In the genomic region with DNA sequence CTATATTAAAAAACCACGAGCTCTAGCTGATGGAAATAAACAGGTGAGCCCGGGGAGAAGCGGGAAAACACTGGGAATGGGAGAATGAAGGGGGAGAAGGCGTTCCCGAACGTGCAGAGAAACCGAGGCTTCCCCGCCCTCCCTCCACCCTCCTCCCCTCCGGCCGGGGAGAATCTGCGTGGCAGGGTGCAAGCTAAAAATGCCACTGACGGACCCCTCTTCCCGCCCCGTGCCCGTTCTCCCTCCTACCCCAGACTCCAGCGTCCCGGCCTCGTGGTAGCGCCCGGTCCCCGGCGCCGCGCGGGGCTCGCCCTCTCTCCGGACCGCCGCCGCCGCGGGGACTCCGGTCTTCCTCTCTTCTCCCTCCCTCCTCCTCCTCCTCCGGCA, we compare ENCODE assay signal across 9 cellular contexts.
DNase-seq lines count a peak whose midpoint lies in the region; ATAC-seq, FAIRE-seq and TF ChIP-seq lines count a peak whose summit lies in the region.
"Had no signal": no experiment of that assay in that cellular context is flagged by ENCODE, and none has a peak within 500 bp of the region (broad histone marks: within the 10 kb centered on the region; RNA-seq: fewer than 3 reads in every experiment).

No MANE protein-coding gene starts in this region.

- ATAC-seq in SK-N-SH treated with all-trans-retinoic acid at 6 μM for 48 hours, result no peak; the same call in 1 of the 3 replicates

- intact Hi-C loops in endothelial cell of umbilical vein (cut with micrococcal nuclease), result loop anchor here (1.0 to 10.0 kb wide), 9 partner anchors 64 to 1378 kb away; a partner anchor contains a TSS

- H3K4me3 ChIP-seq in SK-N-SH (ENCODE audit: low read depth in 2 of 2, low read length in 1 of 2) (peak overlapping the region; percentile 80 to 85), OCI-LY3 (ENCODE audit: low read length) (peak overlapping the region; percentile 89), endothelial cell of umbilical vein (replicated peaks in 1 of 3; ENCODE audit: insufficient read depth in 1 of 3, low read depth in 1 of 3, low read length in 3 of 3) (peak overlapping the region; percentile 73 to 95 (median 88)), neuron (ENCODE audit: low read length) (peak overlapping the region; percentile 82)

- POLR2A ChIA-PET in SK-N-SH (lab: Yijun Ruan, JAX) (no interaction called here), endothelial cell of umbilical vein (lab: Charles Lee) (interaction anchor here (0.7 kb wide), 1 partner anchor 100 kb away, joined by 3 read pairs; a partner anchor contains a TSS)

- dilution Hi-C loops in endothelial cell of umbilical vein (cut with MboI; ENCODE audit: extremely low pct_ligation_motif_present, low sequenced_read_pairs), result no loop called here

- H3K9ac ChIP-seq in SK-N-SH (peak overlapping the region; percentile 63; the same call in 1 of the 2 replicates), OCI-LY3 (ENCODE audit: low read length) (peak overlapping the region; percentile 51), endothelial cell of umbilical vein (replicated peaks; ENCODE audit: extremely low read depth, insufficient read depth, low read length) (peak overlapping the region; percentile 88)

- no peaks in the 10 kb centered on the region for H3K27me3 ChIP-seq in SK-N-SH (ENCODE audit: insufficient read depth)
- H3K27me3 ChIP-seq in OCI-LY3 (ENCODE audit: low read depth, low read length), result peaks cover 23% of the 10 kb centered on the region
- H3K27me3 ChIP-seq in endothelial cell of umbilical vein (ENCODE audit: control insufficient read depth in 2 of 2, insufficient read depth in 2 of 2, low read length in 2 of 2), result no peaks in the 10 kb centered on the region
- H3K27me3 ChIP-seq in neuron (ENCODE audit: insufficient read depth, low read length), result no peaks in the 10 kb centered on the region

- peaks cover 2% of the 10 kb centered on the region for H3F3A ChIP-seq in SK-N-SH (replicated peaks; ENCODE audit: insufficient read depth)

- no peaks in the 10 kb centered on the region for H3K9me2 ChIP-seq in SK-N-SH

- H3K27ac ChIP-seq in SK-N-SH (ENCODE audit: low read depth in 2 of 2, low read length in 1 of 2) (peak overlapping the region in 1 of 2 experiments; percentile 87; a peak in 2 of 4 replicates), OCI-LY3 (ENCODE audit: low read length) (no peak overlapping the region), endothelial cell of umbilical vein (ENCODE audit: insufficient read depth, low read depth, low read length) (peak overlapping the region; percentile 82)

- H3K36me3 ChIP-seq in SK-N-SH (replicated peaks in 1 of 2; ENCODE audit: control insufficient read depth in 1 of 2, insufficient read depth in 2 of 2, low read length in 1 of 2) (no peaks in the 10 kb centered on the region), OCI-LY3 (replicated peaks; ENCODE audit: low read depth, low read length) (no peaks in the 10 kb centered on the region), endothelial cell of umbilical vein (ENCODE audit: control insufficient read depth in 2 of 2, extremely low read depth in 1 of 2, insufficient read depth in 2 of 2, low read length in 2 of 2) (no peaks in the 10 kb centered on the region), neuron (ENCODE audit: insufficient read depth, low read length) (no peaks in the 10 kb centered on the region)

- CTCF ChIA-PET in SK-N-SH (lab: Yijun Ruan, JAX), result interaction anchor here (0.8 to 5.5 kb wide), 5 partner anchors 9 to 1176 kb away, joined by 3 to 45 read pairs (median 5); no protein-coding TSS in a partner anchor
- CTCF ChIA-PET in endothelial cell of umbilical vein (lab: Charles Lee), result interaction anchor here (3.1 to 3.5 kb wide), 2 partner anchors 9 to 622 kb away, joined by 25 read pairs; no protein-coding TSS in a partner anchor

- peak overlapping the region; percentile 91 for H2AFZ ChIP-seq in SK-N-SH (ENCODE audit: low read depth)
- peak overlapping the region; percentile 90; the same call in 1 of the 2 replicates for H2AFZ ChIP-seq in OCI-LY3 (ENCODE audit: low read depth, low read length)
- peak overlapping the region; percentile 92 for H2AFZ ChIP-seq in endothelial cell of umbilical vein (ENCODE audit: low read depth, low read length)
- H2AFZ ChIP-seq in neuron (ENCODE audit: low read depth, low read length), result peak overlapping the region; percentile 99

- TF ChIP-seq EP300 in SK-N-SH (IDR thresholded peaks at IDR 0.05; ENCODE audit: borderline replicate concordance in 1 of 2, low read depth in 1 of 2, low read length in 1 of 2), result no peak

- no peak for TF ChIP-seq RAD21 in SK-N-SH (IDR thresholded peaks at IDR 0.05; ENCODE audit: low read length)

- TF ChIP-seq CTCF in SK-N-SH (IDR thresholded peaks at IDR 0.05) (no peak), OCI-LY3 (IDR thresholded peaks at IDR 0.05; ENCODE audit: low read depth, low read length) (no peak), endothelial cell of umbilical vein (IDR thresholded peaks at IDR 0.05; ENCODE audit: extremely low read depth in 1 of 2, insufficient read depth in 1 of 2, low read depth in 1 of 2, low read length in 2 of 2) (no peak)

- FAIRE-seq in endothelial cell of umbilical vein (lab: Jason Lieb, UNC) (no peak), HTR-8/SVneo (lab: Jason Lieb, UNC) (no peak)
- FAIRE-seq: G401.6 had no signal

- peaks cover 7 to 16% of the 10 kb centered on the region in 2 experiments; a peak in 3 of 4 replicates for H3K4me1 ChIP-seq in SK-N-SH (ENCODE audit: control insufficient read depth in 1 of 2, insufficient read depth in 2 of 2, low read depth in 1 of 2, low read length in 1 of 2)
- H3K4me1 ChIP-seq in OCI-LY3 (ENCODE audit: low read length), result peaks cover 8% of the 10 kb centered on the region
- H3K4me1 ChIP-seq in endothelial cell of umbilical vein (ENCODE audit: control insufficient read depth, extremely low read depth, insufficient read depth, low read length), result peaks cover 14% of the 10 kb centered on the region
- peaks cover 18% of the 10 kb centered on the region for H3K4me1 ChIP-seq in neuron (ENCODE audit: insufficient read depth, low read length)

- no peaks in the 10 kb centered on the region for H3K9me1 ChIP-seq in endothelial cell of umbilical vein (replicated peaks; ENCODE audit: control insufficient read depth, extremely low read depth, insufficient read depth, low read length)

- WGBS in SK-N-SH (ENCODE audit: low lambda C conversion rate), result under 1% methylated on average over 30 of the region's 34 CpGs

- DNase-seq in SK-N-SH, result no peak
- DNase-seq in endothelial cell of umbilical vein (ENCODE audit: low read depth, low spot score), result no peak
- no peak for DNase-seq in NCI-H69 (lab: John Stamatoyannopoulos, UW)
- DNase-seq in dermis blood vessel endothelial cell, result no peak
- DNase-seq in HTR-8/SVneo (ENCODE audit: insufficient read length, low spot score), result no peak

- no peaks in the 10 kb centered on the region for H3K9me3 ChIP-seq in SK-N-SH
- no peaks in the 10 kb centered on the region for H3K9me3 ChIP-seq in OCI-LY3 (ENCODE audit: insufficient read depth, low read length)
- H3K9me3 ChIP-seq in endothelial cell of umbilical vein (replicated peaks; ENCODE audit: control insufficient read depth, insufficient read depth, low read length), result no peaks in the 10 kb centered on the region
- no peaks in the 10 kb centered on the region for H3K9me3 ChIP-seq in neuron (ENCODE audit: low read length)

- BruUV-seq in endothelial cell of umbilical vein (replicated peaks; lab: Mats Ljungman, UMichigan), result no TSS peak

- H4K20me1 ChIP-seq in SK-N-SH (ENCODE audit: insufficient read depth), result no peaks in the 10 kb centered on the region; the same call in 1 of the 2 replicates
- H4K20me1 ChIP-seq in OCI-LY3 (ENCODE audit: insufficient read depth, low read length), result no peaks in the 10 kb centered on the region
- no peaks in the 10 kb centered on the region for H4K20me1 ChIP-seq in endothelial cell of umbilical vein (replicated peaks; ENCODE audit: control insufficient read depth, extremely low read depth, insufficient read depth, low read length)

- peaks cover 6% of the 10 kb centered on the region; the same call in 1 of the 2 replicates for H3K79me2 ChIP-seq in SK-N-SH (ENCODE audit: insufficient read depth)
- H3K79me2 ChIP-seq in OCI-LY3 (ENCODE audit: low read length), result no peaks in the 10 kb centered on the region
- H3K79me2 ChIP-seq in endothelial cell of umbilical vein (ENCODE audit: control insufficient read depth, insufficient read depth, low read length), result no peaks in the 10 kb centered on the region

- H3K4me2 ChIP-seq in SK-N-SH (peak overlapping the region; percentile 84), OCI-LY3 (ENCODE audit: low read length) (peak overlapping the region; percentile 68), endothelial cell of umbilical vein (ENCODE audit: insufficient read depth, low read length) (peak overlapping the region; percentile 75)

- TF ChIP-seq POLR2A in endothelial cell of umbilical vein (IDR thresholded peaks at IDR 0.05; ENCODE audit: low read depth, low read length), result no peak

TF ChIP-seq in SK-N-SH, 30 proteins besides CTCF, POLR2A, EP300 and RAD21 (continues in another document):
- TF ChIP-seq, protein P1, sequence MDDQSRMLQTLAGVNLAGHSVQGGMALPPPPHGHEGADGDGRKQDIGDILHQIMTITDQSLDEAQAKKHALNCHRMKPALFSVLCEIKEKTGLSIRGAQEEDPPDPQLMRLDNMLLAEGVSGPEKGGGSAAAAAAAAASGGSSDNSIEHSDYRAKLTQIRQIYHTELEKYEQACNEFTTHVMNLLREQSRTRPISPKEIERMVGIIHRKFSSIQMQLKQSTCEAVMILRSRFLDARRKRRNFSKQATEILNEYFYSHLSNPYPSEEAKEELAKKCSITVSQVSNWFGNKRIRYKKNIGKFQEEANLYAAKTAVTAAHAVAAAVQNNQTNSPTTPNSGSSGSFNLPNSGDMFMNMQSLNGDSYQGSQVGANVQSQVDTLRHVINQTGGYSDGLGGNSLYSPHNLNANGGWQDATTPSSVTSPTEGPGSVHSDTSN (IDR thresholded peaks at IDR 0.05), result no peak

TF ChIP-seq in SK-N-SH treated with all-trans-retinoic acid at 6 μM for 48 hours, 23 proteins besides CTCF, POLR2A, EP300 and RAD21 (continues in another document):
- no peak for TF ChIP-seq GLIS3 (CRISPR knock-in tag; IDR thresholded peaks at IDR 0.05)

TF ChIP-seq in endothelial cell of umbilical vein, 7 proteins besides CTCF, POLR2A, EP300 and RAD21:
- TF ChIP-seq EZH2 (IDR thresholded peaks at IDR 0.05; ENCODE audit: borderline replicate concordance, low read depth, low read length, severe bottlenecking), result no peak
- no peak for TF ChIP-seq FOS (IDR thresholded peaks at IDR 0.05; ENCODE audit: borderline replicate concordance, insufficient read depth, low read length)
- TF ChIP-seq POLR2AphosphoS5 (IDR thresholded peaks at IDR 0.05; ENCODE audit: insufficient read depth, low read depth, low read length), result no peak
- no peak for TF ChIP-seq MYC (IDR thresholded peaks at IDR 0.05; ENCODE audit: low read depth, low read length)
- TF ChIP-seq GATA2 (IDR thresholded peaks at IDR 0.05; ENCODE audit: insufficient read depth, insufficient read length, low read depth, low read length), result no peak
